10 cellular contexts compared by ENCODE assay signal in genomic region chr11:64746486-64746885, GRCh38. TPM values are rescaled to one million over a fixed set of nuclear protein-coding genes. Genes with fewer than 3 reads are reported as not detected.
A peak's percentile ranks its signal among the peaks of the same experiment; 100 is the strongest.
DNase-seq lines count a peak whose midpoint lies in the region; ATAC-seq, FAIRE-seq and TF ChIP-seq lines count a peak whose summit lies in the region.
"Had no signal": no experiment of that assay in that cellular context is flagged by ENCODE, and none has a peak within 500 bp of the region (broad histone marks: within the 10 kb centered on the region; RNA-seq: fewer than 3 reads in every experiment).

No MANE protein-coding gene starts in this region.

- no peak overlapping the region for H3K14ac ChIP-seq in H1 (ENCODE audit: insufficient read length)

- H4K5ac ChIP-seq in H1 (ENCODE audit: insufficient read length, low read depth, low read length): no peak overlapping the region

- no peak overlapping the region for H3K23ac ChIP-seq in H1 (ENCODE audit: insufficient read length)

- no peak overlapping the region for H3K18ac ChIP-seq in H1 (ENCODE audit: extremely low read depth, low read length)

- no peak for TF ChIP-seq EP300 in H1 (IDR thresholded peaks at IDR 0.05; ENCODE audit: borderline replicate concordance in 1 of 2, low read depth in 2 of 2, low read length in 2 of 2)

- no peak overlapping the region for H2BK20ac ChIP-seq in H1 (ENCODE audit: low read length)

- H2BK5ac ChIP-seq in H1 (ENCODE audit: low read depth, low read length): no peak overlapping the region

- H3K56ac ChIP-seq in H1 (replicated peaks; ENCODE audit: insufficient read length, low read depth, low read length): no peak overlapping the region

- H3K36me3 ChIP-seq in BLaER1 treated with 17β-estradiol and CSF1 and Interleukin-3, amounts not matched to agents 10 nM and 100 nM: peaks cover 0 to 7% (median 0%) of the 10 kb centered on the region in 11 experiments; a peak in 4 of 22 replicates
- H3K36me3 ChIP-seq in H1 (ENCODE audit: control insufficient read depth in 2 of 4, insufficient read depth in 4 of 4, low read length in 3 of 4): no peaks in the 10 kb centered on the region; a peak in 1 of 8 replicates
- H3K36me3 ChIP-seq in parathyroid adenoma (ENCODE audit: control insufficient read depth, insufficient read depth, low read length): no peaks in the 10 kb centered on the region

- POLR2A ChIA-PET in H1 (lab: Charles Lee; ENCODE audit: partially characterized antibody): interaction anchor here (42.9 kb wide), 1 partner anchor 19 kb away, joined by 1087 read pairs; the partner anchor contains the start of genes PYGM and SF1

- H3K79me1 ChIP-seq in H1 (ENCODE audit: low read depth, low read length): no peaks in the 10 kb centered on the region

- no peak overlapping the region for H2BK15ac ChIP-seq in H1 (ENCODE audit: low read length)

- H2BK120ac ChIP-seq in H1 (replicated peaks; ENCODE audit: low read depth, low read length): no peak overlapping the region

- peak overlapping the region; percentile 93 to 99 (median 96) for H3K4me3 Mint-ChIP-seq in IgD-negative memory B cell

- peaks cover 3% of the 10 kb centered on the region for H3K36me3 Mint-ChIP-seq in IgD-negative memory B cell

- TF ChIP-seq POLR2A in H1 (IDR thresholded peaks at IDR 0.05; ENCODE audit: control extremely low read depth in 1 of 2, low read depth in 2 of 2, low read length in 2 of 2): no peak

- TF ChIP-seq CTCF in H1 (IDR thresholded peaks at IDR 0.05; ENCODE audit: control extremely low read depth in 1 of 3, insufficient read depth in 1 of 3, low read depth in 1 of 3, low read length in 3 of 3): no peak
- TF ChIP-seq CTCF in parathyroid adenoma (IDR thresholded peaks at IDR 0.05): no peak

- peak overlapping the region; percentile 88 to 100 (median 98); a peak in 19 of 22 replicates for H3K4me2 ChIP-seq in BLaER1 treated with 17β-estradiol and CSF1 and Interleukin-3, amounts not matched to agents 10 nM and 100 nM
- H3K4me2 ChIP-seq in H1 (ENCODE audit: insufficient read depth in 1 of 2, low read depth in 2 of 2, low read length in 2 of 2): peak overlapping the region; percentile 87 to 89; a peak in 3 of 4 replicates
- H3K4me2 ChIP-seq in parathyroid adenoma (ENCODE audit: low read length): no peak overlapping the region

- no peak overlapping the region; the same call in 1 of the 2 replicates for H4K8ac ChIP-seq in H1 (ENCODE audit: extremely low read depth, insufficient read depth, low read length)

- H3K4me1 Mint-ChIP-seq in IgD-negative memory B cell: peaks cover 10 to 23% (median 19%) of the 10 kb centered on the region in 3 donors

- no peak for TF ChIP-seq RAD21 in H1 (IDR thresholded peaks at IDR 0.05 in 1 of 2, conservative IDR thresholded peaks at IDR 0.05 in 1 of 2; ENCODE audit: low read depth in 2 of 2, low read length in 2 of 2)

- DNase-seq in H1 (ENCODE audit: low read depth in 1 of 2, low spot score in 2 of 2) (no peak), C1 segment of cervical spinal cord (lab: John Stamatoyannopoulos, UW) (no peak), DMS153 (lab: John Stamatoyannopoulos, UW) (no peak)
- DNase-seq in activated T-cell treated with anti-CD3 and anti-CD28 coated beads, Interleukin-2, amount 50 U/mL, for 1 hour: no peak
- DNase-seq: SHP77 treated with DMSO at 0.1 percent for 48 hours had no signal

- H3K27ac ChIP-seq in BLaER1 treated with 17β-estradiol and CSF1 and Interleukin-3, amounts not matched to agents 10 nM and 100 nM: peak overlapping the region in 10 of 11 experiments; percentile 86 to 100 (median 99); a peak in 17 of 22 replicates
- H3K27ac ChIP-seq in H1 (ENCODE audit: low read depth, low read length) (no peak overlapping the region), parathyroid adenoma (peak overlapping the region; percentile 54)

- no peak for ATAC-seq in HG02588 (IDR thresholded peaks at IDR 0.05; ENCODE audit: unreplicated experiment)

- no peaks in the 10 kb centered on the region for H3K27me3 ChIP-seq in BLaER1 treated with 17β-estradiol and CSF1 and Interleukin-3, amounts not matched to agents 10 nM and 100 nM
- H3K27me3 ChIP-seq in H1 (replicated peaks in 1 of 4; ENCODE audit: control insufficient read depth in 3 of 4, extremely low read depth in 1 of 4, insufficient read depth in 3 of 4, low read length in 3 of 4) (peaks cover 0 to 27% (median 17%) of the 10 kb centered on the region in 4 experiments; a peak in 5 of 7 replicates), parathyroid adenoma (ENCODE audit: control insufficient read depth, insufficient read depth, low read length) (no peaks in the 10 kb centered on the region)

- peak overlapping the region in 9 of 11 experiments; percentile 88 to 97 (median 96); a peak in 15 of 22 replicates for H3K9ac ChIP-seq in BLaER1 treated with 17β-estradiol and CSF1 and Interleukin-3, amounts not matched to agents 10 nM and 100 nM
- H3K9ac ChIP-seq in H1 (replicated peaks in 1 of 4; ENCODE audit: extremely low read depth in 1 of 4, low read depth in 3 of 4, low read length in 3 of 4) (no peak overlapping the region), parathyroid adenoma (no peak overlapping the region)

- peaks cover 32% of the 10 kb centered on the region for H3K23me2 ChIP-seq in H1 (ENCODE audit: low read depth, low read length)

- no peak overlapping the region for H3K4ac ChIP-seq in H1 (replicated peaks; ENCODE audit: insufficient read length, low read depth, low read length)

- WGBS in H1 (ENCODE audit: extremely low coverage in 1 of 2, insufficient coverage in 1 of 2, insufficient read length in 1 of 2, insufficient replicate concordance in 2 of 2, low coverage in 1 of 2, low lambda C conversion rate in 2 of 2, missing lambda C conversion rate in 1 of 2), 2 experiments: 87% methylated on average over 10 of the region's 10 CpGs; no CpG with 5 or more reads in 1 of the 2 experiments

- peak overlapping the region in 7 of 10 experiments; percentile 67 to 91 (median 74); a peak in 12 of 20 replicates for H3K4me3 ChIP-seq in BLaER1 treated with 17β-estradiol and CSF1 and Interleukin-3, amounts not matched to agents 10 nM and 100 nM
- H3K4me3 ChIP-seq in H1 (ENCODE audit: extremely low read depth in 1 of 4, insufficient read depth in 2 of 4, low read depth in 3 of 4, low read length in 4 of 4): peak overlapping the region in 1 of 4 experiments; percentile 64; a peak in 1 of 8 replicates
- H3K4me3 ChIP-seq in parathyroid adenoma (ENCODE audit: low read depth, low read length): no peak overlapping the region

- no peaks in the 10 kb centered on the region for H3K79me2 ChIP-seq in H1 (ENCODE audit: control insufficient read depth in 1 of 2, insufficient read depth in 2 of 2, low read length in 2 of 2)
- no peaks in the 10 kb centered on the region for H3K79me2 ChIP-seq in parathyroid adenoma

- H3K9me3 Mint-ChIP-seq in IgD-negative memory B cell: no peaks in the 10 kb centered on the region

- H3K9me3 ChIP-seq in BLaER1 treated with 17β-estradiol and CSF1 and Interleukin-3, amounts not matched to agents 10 nM and 100 nM (replicated peaks in 1 of 11): no peaks in the 10 kb centered on the region
- H3K9me3 ChIP-seq in H1 (ENCODE audit: insufficient read depth in 2 of 2, low read depth in 1 of 2, low read length in 1 of 2) (no peaks in the 10 kb centered on the region), parathyroid adenoma (ENCODE audit: control insufficient read depth, low read length) (no peaks in the 10 kb centered on the region)

- no peak for FAIRE-seq in H1 (lab: Jason Lieb, UNC)
- FAIRE-seq: astrocyte had no signal

- H3K4me1 ChIP-seq in BLaER1 treated with 17β-estradiol and CSF1 and Interleukin-3, amounts not matched to agents 10 nM and 100 nM: peaks cover 28 to 83% (median 48%) of the 10 kb centered on the region in 10 experiments
- peaks cover 0 to 20% (median 14%) of the 10 kb centered on the region in 4 experiments; a peak in 5 of 7 replicates for H3K4me1 ChIP-seq in H1 (replicated peaks in 1 of 4; ENCODE audit: control insufficient read depth in 3 of 4, insufficient read depth in 4 of 4, low read length in 3 of 4)
- H3K4me1 ChIP-seq in parathyroid adenoma: no peaks in the 10 kb centered on the region

- peaks cover 0 to 18% (median 12%) of the 10 kb centered on the region in 11 experiments; a peak in 16 of 22 replicates for H4K20me1 ChIP-seq in BLaER1 treated with 17β-estradiol and CSF1 and Interleukin-3, amounts not matched to agents 10 nM and 100 nM
- H4K20me1 ChIP-seq in H1 (replicated peaks in 1 of 2; ENCODE audit: control insufficient read depth in 1 of 2, insufficient read depth in 2 of 2, low read length in 2 of 2): no peaks in the 10 kb centered on the region

- CTCF ChIA-PET in H1 (lab: Charles Lee; ENCODE audit: partially characterized antibody): interaction anchor here (0.6 to 23.7 kb wide), 6 partner anchors 10 to 95 kb away, joined by 3 to 376 read pairs (median 3); partner anchors contain the start of gene PYGM

- H3K27me3 Mint-ChIP-seq in IgD-negative memory B cell: no peaks in the 10 kb centered on the region

- H2BK12ac ChIP-seq in H1 (ENCODE audit: low read depth, low read length): peak overlapping the region; percentile 60; the same call in 1 of the 2 replicates

- H4K91ac ChIP-seq in H1 (replicated peaks; ENCODE audit: insufficient read length, low read length): no peak overlapping the region

- H3K27ac Mint-ChIP-seq in IgD-negative memory B cell: peak overlapping the region; percentile 91 to 100 (median 98)

- H2AK5ac ChIP-seq in H1 (ENCODE audit: low read depth, low read length): peak overlapping the region; percentile 32; the same call in 1 of the 2 replicates

- H2AFZ ChIP-seq in H1 (ENCODE audit: low read length) (no peak overlapping the region), parathyroid adenoma (no peak overlapping the region)

RNA-seq across cellular contexts. Expression of gene RASGRP2, which starts 2.5 kb away (rescaled TPM):
- 350 TPM for polyA plus RNA-seq in IgD-negative memory B cell
- total RNA-seq in H1 (2021; fragmentation: NEBNext Ultra II Directional; extraction: Animal tissue kit (Norgen Biotek cat#: 25700)): 37.9 and 40.6 TPM in 2 replicates
- 45.7 and 50.4 TPM in 2 replicates for polyA plus RNA-seq in H1 (2011; rRNA removed)
- polyA plus RNA-seq in H1 (2011; cell fraction: cytosol; rRNA removed): 41.1 TPM
- polyA plus RNA-seq in H1 (2011; cell fraction: nucleus; rRNA removed): 127 TPM
- polyA plus RNA-seq in H1 (2012, experiment 1 of 2): 30.1 to 58.0 TPM (median 54.6 TPM) in 4 replicates
- 31.1 TPM for polyA plus RNA-seq in H1 (2012, experiment 2 of 2)
- polyA plus RNA-seq in H1 (2013, experiment 1 of 2): 33.0 TPM
- 34.6 TPM for polyA plus RNA-seq in H1 (2013, experiment 2 of 2)
- 14.8 and 18.9 TPM in 2 replicates for polyA minus RNA-seq in H1 (2011; rRNA and poly(A)+ RNA removed)
- polyA minus RNA-seq in H1 (2011; cell fraction: cytosol; rRNA and poly(A)+ RNA removed): 12.3 TPM
- 24.8 TPM for polyA minus RNA-seq in H1 (2011; cell fraction: nucleus; rRNA and poly(A)+ RNA removed)

RNA-seq across cellular contexts. Expression of gene PYGM, which starts 13.3 kb away (rescaled TPM):
- polyA plus RNA-seq in IgD-negative memory B cell (2.0 TPM), H1 (2011; rRNA removed) (10.0 and 15.2 TPM in 2 replicates)
- 9.6 and 9.7 TPM in 2 replicates for total RNA-seq in H1 (2021; fragmentation: NEBNext Ultra II Directional; extraction: Animal tissue kit (Norgen Biotek cat#: 25700))
- 10.4 TPM for polyA plus RNA-seq in H1 (2011; cell fraction: cytosol; rRNA removed)
- polyA plus RNA-seq in H1 (2011; cell fraction: nucleus; rRNA removed): 20.9 TPM
- 9.2 to 15.4 TPM (median 13.0 TPM) in 4 replicates for polyA plus RNA-seq in H1 (2012, experiment 1 of 2)
- polyA plus RNA-seq in H1 (2012, experiment 2 of 2): 11.5 TPM
- polyA plus RNA-seq in H1 (2013, experiment 1 of 2): 6.9 TPM
- 6.3 TPM for polyA plus RNA-seq in H1 (2013, experiment 2 of 2)
- 13.2 and 16.4 TPM in 2 replicates for polyA minus RNA-seq in H1 (2011; rRNA and poly(A)+ RNA removed)
- polyA minus RNA-seq in H1 (2011; cell fraction: cytosol; rRNA and poly(A)+ RNA removed): 12.3 TPM
- polyA minus RNA-seq in H1 (2011; cell fraction: nucleus; rRNA and poly(A)+ RNA removed): 5.4 TPM

RNA-seq across cellular contexts. Expression of gene NRXN2, which starts 23.5 kb away (rescaled TPM):
- not detected for polyA plus RNA-seq in IgD-negative memory B cell
- 11.4 and 11.5 TPM in 2 replicates for total RNA-seq in H1 (2021; fragmentation: NEBNext Ultra II Directional; extraction: Animal tissue kit (Norgen Biotek cat#: 25700))
- polyA plus RNA-seq in H1 (2011; rRNA removed): 1.3 and 5.7 TPM in 2 replicates
- polyA plus RNA-seq in H1 (2011; cell fraction: cytosol; rRNA removed): 2.4 TPM
- 7.0 TPM for polyA plus RNA-seq in H1 (2011; cell fraction: nucleus; rRNA removed)
- polyA plus RNA-seq in H1 (2012, experiment 1 of 2): 6.8 to 12.4 TPM (median 9.6 TPM) in 4 replicates
- 4.9 TPM for polyA plus RNA-seq in H1 (2012, experiment 2 of 2)
- polyA plus RNA-seq in H1 (2013, experiment 1 of 2): 11.2 TPM
- 12.9 TPM for polyA plus RNA-seq in H1 (2013, experiment 2 of 2)
- polyA minus RNA-seq in H1 (2011; rRNA and poly(A)+ RNA removed): 10.7 and 12.0 TPM in 2 replicates
- 8.7 TPM for polyA minus RNA-seq in H1 (2011; cell fraction: cytosol; rRNA and poly(A)+ RNA removed)
- polyA minus RNA-seq in H1 (2011; cell fraction: nucleus; rRNA and poly(A)+ RNA removed): 10.3 TPM

RNA-seq across cellular contexts. Expression of gene SF1, which starts 31.9 kb away (rescaled TPM):
- polyA plus RNA-seq in IgD-negative memory B cell (170 TPM), H1 (2011; rRNA removed) (72.7 and 110 TPM in 2 replicates)
- 353 and 365 TPM in 2 replicates for total RNA-seq in H1 (2021; fragmentation: NEBNext Ultra II Directional; extraction: Animal tissue kit (Norgen Biotek cat#: 25700))
- 70.0 TPM for polyA plus RNA-seq in H1 (2011; cell fraction: cytosol; rRNA removed)
- 197 TPM for polyA plus RNA-seq in H1 (2011; cell fraction: nucleus; rRNA removed)
- 259 to 328 TPM (median 273 TPM) in 4 replicates for polyA plus RNA-seq in H1 (2012, experiment 1 of 2)
- 150 TPM for polyA plus RNA-seq in H1 (2012, experiment 2 of 2)
- 194 TPM for polyA plus RNA-seq in H1 (2013, experiment 1 of 2)
- polyA plus RNA-seq in H1 (2013, experiment 2 of 2): 181 TPM
- 75.9 and 88.7 TPM in 2 replicates for polyA minus RNA-seq in H1 (2011; rRNA and poly(A)+ RNA removed)
- polyA minus RNA-seq in H1 (2011; cell fraction: cytosol; rRNA and poly(A)+ RNA removed): 107 TPM
- 210 TPM for polyA minus RNA-seq in H1 (2011; cell fraction: nucleus; rRNA and poly(A)+ RNA removed)

RNA-seq across cellular contexts. Expression of gene MAP4K2, which starts 56.5 kb away (rescaled TPM):
- polyA plus RNA-seq in IgD-negative memory B cell: 68.1 TPM
- 20.7 and 24.0 TPM in 2 replicates for total RNA-seq in H1 (2021; fragmentation: NEBNext Ultra II Directional; extraction: Animal tissue kit (Norgen Biotek cat#: 25700))
- 20.1 and 25.3 TPM in 2 replicates for polyA plus RNA-seq in H1 (2011; rRNA removed)
- polyA plus RNA-seq in H1 (2011; cell fraction: cytosol; rRNA removed): 22.2 TPM
- polyA plus RNA-seq in H1 (2011; cell fraction: nucleus; rRNA removed): 54.2 TPM
- 14.0 to 19.1 TPM (median 15.9 TPM) in 4 replicates for polyA plus RNA-seq in H1 (2012, experiment 1 of 2)
- 12.9 TPM for polyA plus RNA-seq in H1 (2012, experiment 2 of 2)
- polyA plus RNA-seq in H1 (2013, experiment 1 of 2): 11.2 TPM
- polyA plus RNA-seq in H1 (2013, experiment 2 of 2): 12.0 TPM
- polyA minus RNA-seq in H1 (2011; rRNA and poly(A)+ RNA removed): 18.5 and 20.3 TPM in 2 replicates
- 11.0 TPM for polyA minus RNA-seq in H1 (2011; cell fraction: cytosol; rRNA and poly(A)+ RNA removed)
- 11.6 TPM for polyA minus RNA-seq in H1 (2011; cell fraction: nucleus; rRNA and poly(A)+ RNA removed)

Comparison
In these comparisons a context has a peak if more than half of its experiments do, and no peak if none do; other contexts are left out.
1. H3K9ac ChIP-seq: peak in BLaER1 treated with 17β-estradiol and CSF1 and Interleukin-3, amounts not matched to agents 10 nM and 100 nM (9 of 11); none in H1 (0 of 4) and parathyroid adenoma (single experiment).